In genomic region chr21:42524341-42525227, GRCh38 we compare ENCODE assay signal across 9 cellular contexts. TPM values are rescaled to one million over a fixed set of nuclear protein-coding genes. Genes with fewer than 3 reads are reported as not detected.
DNase-seq lines count a peak whose midpoint lies in the region; ATAC-seq lines count a peak whose summit lies in the region.
"Had no signal": no experiment of that assay in that cellular context is flagged by ENCODE, and none has a peak within 500 bp of the region (broad histone marks: within the 10 kb centered on the region; RNA-seq: fewer than 3 reads in every experiment).

No MANE protein-coding gene starts in this region.

- peaks cover 72% of the 10 kb centered on the region for H3K36me3 Mint-ChIP-seq in activated naive CD4-positive, alpha-beta T cell treated with anti-CD3 and anti-CD28 coated beads, Interleukin-2, amount 10 ng/mL, durations not matched to agents 7 days and 5 days
- H3K36me3 Mint-ChIP-seq in activated T-helper 1 cell treated with anti-CD3 and anti-CD28 coated beads, Interleukin-12 subunit alpha, Interleukin-12 subunit beta, Interleukin-2, Interleukin-4 antibody, amounts not matched to agents 30 ng/mL and 10 ng/mL and 1 ng/mL, durations not matched to agents 14 hours and 24 hours and 36 hours (ENCODE audit: low read depth): peaks cover 41% of the 10 kb centered on the region

- H3K4me3 ChIP-seq in skeletal muscle satellite cell (ENCODE audit: low read length): no peak overlapping the region

- intact Hi-C loops in activated T-helper 1 cell treated with anti-CD3 and anti-CD28 coated beads, Interleukin-12 subunit alpha, Interleukin-12 subunit beta, Interleukin-2, Interleukin-4 antibody, amounts not matched to agents 30 ng/mL and 10 ng/mL and 1 ng/mL, durations not matched to agents 14 hours and 24 hours and 36 hours (cut with micrococcal nuclease): loop anchor here (5.0 kb wide), 6 partner anchors 102 to 377 kb away; partner anchors contain the start of gene UBASH3A
- intact Hi-C loops in left ventricle myocardium superior (cut with micrococcal nuclease): no loop called here

- CTCF ChIA-PET in activated naive CD4-positive, alpha-beta T cell treated with anti-CD3 and anti-CD28 coated beads, Interleukin-2, amount 10 ng/mL, durations not matched to agents 7 days and 5 days (lab: Charles Lee): interaction anchor here (0.9 to 1.8 kb wide), 3 partner anchors 11 to 215 kb away, joined by 3 to 4 read pairs (median 4); partner anchors contain the start of gene SLC37A1

- H3K9ac ChIP-seq in skeletal muscle satellite cell (ENCODE audit: low read depth, low read length): no peak overlapping the region

- peak overlapping the region; percentile 73 for H3K27ac Mint-ChIP-seq in activated naive CD4-positive, alpha-beta T cell treated with anti-CD3 and anti-CD28 coated beads, Interleukin-2, amount 10 ng/mL, durations not matched to agents 7 days and 5 days
- peak overlapping the region; percentile 10 for H3K27ac Mint-ChIP-seq in activated T-helper 1 cell treated with anti-CD3 and anti-CD28 coated beads, Interleukin-12 subunit alpha, Interleukin-12 subunit beta, Interleukin-2, Interleukin-4 antibody, amounts not matched to agents 30 ng/mL and 10 ng/mL and 1 ng/mL, durations not matched to agents 14 hours and 24 hours and 36 hours

- H3K4me1 Mint-ChIP-seq in activated naive CD4-positive, alpha-beta T cell treated with anti-CD3 and anti-CD28 coated beads, Interleukin-2, amount 10 ng/mL, durations not matched to agents 7 days and 5 days: peaks cover 64% of the 10 kb centered on the region
- H3K4me1 Mint-ChIP-seq in activated T-helper 1 cell treated with anti-CD3 and anti-CD28 coated beads, Interleukin-12 subunit alpha, Interleukin-12 subunit beta, Interleukin-2, Interleukin-4 antibody, amounts not matched to agents 30 ng/mL and 10 ng/mL and 1 ng/mL, durations not matched to agents 14 hours and 24 hours and 36 hours (ENCODE audit: low read depth): peaks cover 49% of the 10 kb centered on the region

- H3K4me2 ChIP-seq in skeletal muscle satellite cell (ENCODE audit: low read length): peak overlapping the region; percentile 54

- no peaks in the 10 kb centered on the region for H3K9me3 Mint-ChIP-seq in activated naive CD4-positive, alpha-beta T cell treated with anti-CD3 and anti-CD28 coated beads, Interleukin-2, amount 10 ng/mL, durations not matched to agents 7 days and 5 days
- no peaks in the 10 kb centered on the region for H3K9me3 Mint-ChIP-seq in activated T-helper 1 cell treated with anti-CD3 and anti-CD28 coated beads, Interleukin-12 subunit alpha, Interleukin-12 subunit beta, Interleukin-2, Interleukin-4 antibody, amounts not matched to agents 30 ng/mL and 10 ng/mL and 1 ng/mL, durations not matched to agents 14 hours and 24 hours and 36 hours

- no peaks in the 10 kb centered on the region for H3K27me3 Mint-ChIP-seq in activated naive CD4-positive, alpha-beta T cell treated with anti-CD3 and anti-CD28 coated beads, Interleukin-2, amount 10 ng/mL, durations not matched to agents 7 days and 5 days
- H3K27me3 Mint-ChIP-seq in activated T-helper 1 cell treated with anti-CD3 and anti-CD28 coated beads, Interleukin-12 subunit alpha, Interleukin-12 subunit beta, Interleukin-2, Interleukin-4 antibody, amounts not matched to agents 30 ng/mL and 10 ng/mL and 1 ng/mL, durations not matched to agents 14 hours and 24 hours and 36 hours (ENCODE audit: insufficient read depth): peaks cover 2% of the 10 kb centered on the region

- H3K4me3 Mint-ChIP-seq in activated naive CD4-positive, alpha-beta T cell treated with anti-CD3 and anti-CD28 coated beads, Interleukin-2, amount 10 ng/mL, durations not matched to agents 7 days and 5 days: no peak overlapping the region
- peak overlapping the region; percentile 35 for H3K4me3 Mint-ChIP-seq in activated T-helper 1 cell treated with anti-CD3 and anti-CD28 coated beads, Interleukin-12 subunit alpha, Interleukin-12 subunit beta, Interleukin-2, Interleukin-4 antibody, amounts not matched to agents 30 ng/mL and 10 ng/mL and 1 ng/mL, durations not matched to agents 14 hours and 24 hours and 36 hours

- H3K9me3 ChIP-seq in skeletal muscle satellite cell (replicated peaks; ENCODE audit: low read length): no peaks in the 10 kb centered on the region

- peak; percentile 56 for DNase-seq in activated naive CD4-positive, alpha-beta T cell treated with anti-CD3 and anti-CD28 coated beads, Interleukin-2, amount 10 ng/mL, durations not matched to agents 7 days and 5 days
- no peak for DNase-seq in activated naive CD4-positive, alpha-beta T cell treated with anti-CD3 and anti-CD28 coated beads, Interleukin-2, amount 50 U/mL, for 16 hours
- DNase-seq in NCI-H128 (lab: John Stamatoyannopoulos, UW; ENCODE audit: unreplicated experiment): peak; percentile 79
- DNase-seq in activated T-helper 1 cell treated with anti-CD3 and anti-CD28 coated beads, Interleukin-12 subunit alpha, Interleukin-12 subunit beta, Interleukin-2, Interleukin-4 antibody, amounts not matched to agents 30 ng/mL and 10 ng/mL and 1 ng/mL, durations not matched to agents 14 hours and 24 hours and 36 hours (ENCODE audit: low spot score): no peak
- peak; percentile 79 for DNase-seq in left ventricle myocardium superior
- DNase-seq in glomerular visceral epithelial cell (ENCODE audit: extremely low spot score): no peak

- H3K36me3 ChIP-seq in skeletal muscle satellite cell (ENCODE audit: insufficient read depth, low read length): no peaks in the 10 kb centered on the region

- peak; percentile 53 for ATAC-seq in HG02623 (IDR thresholded peaks at IDR 0.05; ENCODE audit: unreplicated experiment)
- peak; percentile 77 for ATAC-seq in left ventricle myocardium superior

- H3K4me1 ChIP-seq in skeletal muscle satellite cell (ENCODE audit: control insufficient read depth, insufficient read depth, low read length): peaks cover 9% of the 10 kb centered on the region

- peaks cover 19% of the 10 kb centered on the region for H3K27me3 ChIP-seq in skeletal muscle satellite cell (ENCODE audit: control insufficient read depth, insufficient read depth, low read length)

RNA-seq across cellular contexts. Expression of gene SLC37A1, which starts 10.9 kb away (rescaled TPM):
- 21.9 and 25.0 TPM in 2 replicates for total RNA-seq in activated T-helper 1 cell treated with anti-CD3 and anti-CD28 coated beads, Interleukin-12 subunit alpha, Interleukin-12 subunit beta, Interleukin-2, Interleukin-4 antibody, amounts not matched to agents 30 ng/mL and 10 ng/mL and 1 ng/mL, durations not matched to agents 14 hours and 24 hours and 36 hours
- total RNA-seq in left ventricle myocardium superior: 4.0 TPM
- 0.51 and 0.87 TPM in 2 replicates for total RNA-seq in skeletal muscle satellite cell (2012; rRNA removed)

RNA-seq across cellular contexts. Expression of gene RSPH1, which starts 28.6 kb away (rescaled TPM):
- total RNA-seq in activated T-helper 1 cell treated with anti-CD3 and anti-CD28 coated beads, Interleukin-12 subunit alpha, Interleukin-12 subunit beta, Interleukin-2, Interleukin-4 antibody, amounts not matched to agents 30 ng/mL and 10 ng/mL and 1 ng/mL, durations not matched to agents 14 hours and 24 hours and 36 hours: not detected in 2 replicates
- not detected for total RNA-seq in left ventricle myocardium superior
- under 0.01 and 0.22 TPM in 2 replicates for total RNA-seq in skeletal muscle satellite cell (2012; rRNA removed)
- total RNA-seq: glomerular endothelial cell had no signal

Comparison
In these comparisons a context has a peak if more than half of its experiments do, and no peak if none do; other contexts are left out.
1. DNase-seq: peak in activated naive CD4-positive, alpha-beta T cell treated with anti-CD3 and anti-CD28 coated beads, Interleukin-2, amount 10 ng/mL, durations not matched to agents 7 days and 5 days (single experiment), NCI-H128 (single experiment) and left ventricle myocardium superior (single experiment); none in activated naive CD4-positive, alpha-beta T cell treated with anti-CD3 and anti-CD28 coated beads, Interleukin-2, amount 50 U/mL, for 16 hours (single experiment), activated T-helper 1 cell treated with anti-CD3 and anti-CD28 coated beads, Interleukin-12 subunit alpha, Interleukin-12 subunit beta, Interleukin-2, Interleukin-4 antibody, amounts not matched to agents 30 ng/mL and 10 ng/mL and 1 ng/mL, durations not matched to agents 14 hours and 24 hours and 36 hours (single experiment) and glomerular visceral epithelial cell (single experiment).